ENCODE assay signal across 1 cellular context in the genomic region with DNA sequence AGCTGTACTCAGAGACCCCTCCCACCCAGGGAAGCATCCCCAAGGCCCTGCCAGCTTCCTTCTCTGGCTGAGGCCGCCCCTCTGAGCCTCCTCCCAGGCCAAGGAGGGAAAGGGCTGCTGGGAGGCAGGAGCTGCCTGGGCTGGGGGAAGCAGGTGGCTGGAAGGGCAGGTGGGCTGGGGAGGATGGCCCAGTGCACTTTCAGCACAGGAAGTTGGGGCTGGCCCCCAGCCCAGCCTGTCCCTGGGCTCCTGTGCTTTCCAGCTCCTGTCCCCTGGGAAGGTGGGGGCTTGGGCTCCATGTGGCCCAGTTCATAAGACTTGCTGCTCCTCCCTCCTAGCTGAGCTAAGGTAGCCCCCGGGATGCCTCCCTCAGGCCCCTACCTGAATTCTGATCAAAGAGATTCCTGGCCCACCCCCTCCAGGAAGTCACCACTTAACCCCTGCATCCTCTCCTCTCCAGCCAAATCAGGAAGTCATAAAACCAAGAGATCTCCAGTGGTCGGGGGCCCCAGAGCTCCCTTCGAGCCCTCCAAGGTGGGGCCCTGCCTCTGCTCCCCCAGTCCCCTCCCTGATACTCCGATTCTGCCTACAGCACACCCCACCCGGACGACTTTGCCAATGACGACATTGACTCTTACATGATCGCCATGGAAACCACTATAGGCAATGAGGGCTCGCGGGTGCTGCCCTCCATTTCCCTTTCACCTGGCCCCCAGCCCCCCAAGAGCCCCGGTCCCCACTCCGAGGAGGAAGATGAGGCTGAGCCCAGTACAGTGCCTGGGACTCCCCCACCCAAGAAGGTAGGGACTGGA.
TF ChIP-seq lines count a peak whose summit lies in the region.

No MANE protein-coding gene starts in this region.

TF ChIP-seq in HCT116, 20 proteins besides CTCF, POLR2A, EP300 and RAD21 (continued from another document):
- TF ChIP-seq, protein P1, sequence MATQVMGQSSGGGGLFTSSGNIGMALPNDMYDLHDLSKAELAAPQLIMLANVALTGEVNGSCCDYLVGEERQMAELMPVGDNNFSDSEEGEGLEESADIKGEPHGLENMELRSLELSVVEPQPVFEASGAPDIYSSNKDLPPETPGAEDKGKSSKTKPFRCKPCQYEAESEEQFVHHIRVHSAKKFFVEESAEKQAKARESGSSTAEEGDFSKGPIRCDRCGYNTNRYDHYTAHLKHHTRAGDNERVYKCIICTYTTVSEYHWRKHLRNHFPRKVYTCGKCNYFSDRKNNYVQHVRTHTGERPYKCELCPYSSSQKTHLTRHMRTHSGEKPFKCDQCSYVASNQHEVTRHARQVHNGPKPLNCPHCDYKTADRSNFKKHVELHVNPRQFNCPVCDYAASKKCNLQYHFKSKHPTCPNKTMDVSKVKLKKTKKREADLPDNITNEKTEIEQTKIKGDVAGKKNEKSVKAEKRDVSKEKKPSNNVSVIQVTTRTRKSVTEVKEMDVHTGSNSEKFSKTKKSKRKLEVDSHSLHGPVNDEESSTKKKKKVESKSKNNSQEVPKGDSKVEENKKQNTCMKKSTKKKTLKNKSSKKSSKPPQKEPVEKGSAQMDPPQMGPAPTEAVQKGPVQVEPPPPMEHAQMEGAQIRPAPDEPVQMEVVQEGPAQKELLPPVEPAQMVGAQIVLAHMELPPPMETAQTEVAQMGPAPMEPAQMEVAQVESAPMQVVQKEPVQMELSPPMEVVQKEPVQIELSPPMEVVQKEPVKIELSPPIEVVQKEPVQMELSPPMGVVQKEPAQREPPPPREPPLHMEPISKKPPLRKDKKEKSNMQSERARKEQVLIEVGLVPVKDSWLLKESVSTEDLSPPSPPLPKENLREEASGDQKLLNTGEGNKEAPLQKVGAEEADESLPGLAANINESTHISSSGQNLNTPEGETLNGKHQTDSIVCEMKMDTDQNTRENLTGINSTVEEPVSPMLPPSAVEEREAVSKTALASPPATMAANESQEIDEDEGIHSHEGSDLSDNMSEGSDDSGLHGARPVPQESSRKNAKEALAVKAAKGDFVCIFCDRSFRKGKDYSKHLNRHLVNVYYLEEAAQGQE (IDR thresholded peaks at IDR 0.05; ENCODE audit: low read depth) = no peak
- TF ChIP-seq, protein P2, sequence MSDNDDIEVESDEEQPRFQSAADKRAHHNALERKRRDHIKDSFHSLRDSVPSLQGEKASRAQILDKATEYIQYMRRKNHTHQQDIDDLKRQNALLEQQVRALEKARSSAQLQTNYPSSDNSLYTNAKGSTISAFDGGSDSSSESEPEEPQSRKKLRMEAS (IDR thresholded peaks at IDR 0.05) = no peak
- TF ChIP-seq ELF1 (IDR thresholded peaks at IDR 0.05; ENCODE audit: borderline replicate concordance, low read depth) = no peak
